ENCODE assay signal across 8 cellular contexts in genomic region chr6:85015396-85015990, GRCh38.
DNase-seq lines count a peak whose midpoint lies in the region; ATAC-seq and TF ChIP-seq lines count a peak whose summit lies in the region.

No MANE protein-coding gene starts in this region.

- H3K18ac ChIP-seq in trophoblast cell (ENCODE audit: low read length): no peak overlapping the region

- H3K4me2 ChIP-seq in fibroblast of lung (ENCODE audit: extremely low read depth, insufficient read depth, low read length): no peak overlapping the region
- H3K4me2 ChIP-seq in trophoblast cell (ENCODE audit: low read length): no peak overlapping the region

- H3K36me3 ChIP-seq in fibroblast of lung (ENCODE audit: control insufficient read depth, insufficient read depth, low read length) (no peaks in the 10 kb centered on the region), trophoblast cell (ENCODE audit: control insufficient read depth in 1 of 2, insufficient read depth in 2 of 2, low read length in 2 of 2) (no peaks in the 10 kb centered on the region)

- no peak overlapping the region for H3K4ac ChIP-seq in trophoblast cell (ENCODE audit: low read depth, low read length)

- no peaks in the 10 kb centered on the region for H3K4me1 ChIP-seq in fibroblast of lung (ENCODE audit: control insufficient read depth, extremely low read depth, insufficient read depth, low read length)
- no peaks in the 10 kb centered on the region for H3K4me1 ChIP-seq in trophoblast cell (ENCODE audit: control insufficient read depth in 1 of 2, insufficient read depth in 2 of 2, low read length in 2 of 2)

- H3K79me2 ChIP-seq in fibroblast of lung (ENCODE audit: control insufficient read depth, insufficient read depth, low read length) (no peaks in the 10 kb centered on the region), trophoblast cell (ENCODE audit: control insufficient read depth, insufficient read depth, low read length, poor library complexity) (no peaks in the 10 kb centered on the region)

- H3K9ac ChIP-seq in fibroblast of lung (ENCODE audit: insufficient read depth, low read length) (no peak overlapping the region), trophoblast cell (ENCODE audit: low read length) (no peak overlapping the region)

- H3K79me1 ChIP-seq in trophoblast cell (ENCODE audit: low read length): no peaks in the 10 kb centered on the region

- no peak overlapping the region for H2BK12ac ChIP-seq in trophoblast cell (ENCODE audit: low read length)

- no peak overlapping the region for H3K4me3 ChIP-seq in AG10803 (ENCODE audit: low read length)
- no peak overlapping the region for H3K4me3 ChIP-seq in fibroblast of lung (replicated peaks in 1 of 4; ENCODE audit: control extremely low read depth in 1 of 4, insufficient read depth in 1 of 4, low read depth in 3 of 4, low read length in 4 of 4)
- H3K4me3 ChIP-seq in trophoblast cell (ENCODE audit: low read depth, low read length): no peak overlapping the region

- no peak overlapping the region for H2BK5ac ChIP-seq in trophoblast cell (ENCODE audit: low read depth, low read length, poor library complexity)

- H4K8ac ChIP-seq in trophoblast cell (ENCODE audit: low read depth, low read length): peak overlapping the region; percentile 62

- H3K27ac ChIP-seq in fibroblast of lung (ENCODE audit: insufficient read depth, low read length) (no peak overlapping the region), trophoblast cell (ENCODE audit: low read depth, low read length) (no peak overlapping the region)

- no peaks in the 10 kb centered on the region for H4K20me1 ChIP-seq in fibroblast of lung (ENCODE audit: control insufficient read depth, extremely low read depth, insufficient read depth, low read length)

- DNase-seq in AG10803 (ENCODE audit: low read depth) (peak; percentile 27), SHP77 treated with DMSO at 0.1 percent for 48 hours (lab: John Stamatoyannopoulos, UW) (peak; percentile 65), fibroblast of lung (ENCODE audit: low read depth in 2 of 2) (peak; percentile 28 to 62), trophoblast cell (peak; percentile 46 to 71), activated gamma-delta T cell (lab: John Stamatoyannopoulos, UW) (no peak)
- DNase-seq in stimulated activated CD4-positive, alpha-beta T cell treated with anti-CD3 and anti-CD28 coated beads, Interleukin-2, amount 100 ng/mL, for 24 hours: no peak

- H3K14ac ChIP-seq in trophoblast cell (ENCODE audit: low read length): no peak overlapping the region

- H2AFZ ChIP-seq in fibroblast of lung (ENCODE audit: low read length) (no peak overlapping the region), trophoblast cell (ENCODE audit: insufficient read depth, low read length, poor library complexity) (peak overlapping the region; percentile 86)

- ATAC-seq in GM18858 (IDR thresholded peaks at IDR 0.05; ENCODE audit: unreplicated experiment) (peak; percentile 77), HG03159 (IDR thresholded peaks at IDR 0.05; ENCODE audit: unreplicated experiment) (peak; percentile 99)

- TF ChIP-seq CTCF in AG10803 (conservative IDR thresholded peaks at IDR 0.05; ENCODE audit: low read length) (peak; percentile 60), fibroblast of lung (conservative IDR thresholded peaks at IDR 0.05 in 1 of 2, IDR thresholded peaks at IDR 0.05 in 1 of 2; ENCODE audit: low read depth in 1 of 2, low read length in 2 of 2) (peak; percentile 81 to 86)

- H3K9me3 ChIP-seq in fibroblast of lung (ENCODE audit: control insufficient read depth, insufficient read depth, low read depth, low read length): no peaks in the 10 kb centered on the region
- H3K9me3 ChIP-seq in trophoblast cell (ENCODE audit: insufficient read depth, low read depth, low read length): no peaks in the 10 kb centered on the region

- H4K12ac ChIP-seq in trophoblast cell (ENCODE audit: low read depth, low read length): no peak overlapping the region

- WGBS in trophoblast cell (ENCODE audit: extremely low coverage, insufficient coverage, insufficient read length): no CpG with 5 or more reads among the region's 12 CpGs

- H3K27me3 ChIP-seq in fibroblast of lung (ENCODE audit: control insufficient read depth, insufficient read depth, low read length) (no peaks in the 10 kb centered on the region), trophoblast cell (ENCODE audit: insufficient read depth, low read length) (no peaks in the 10 kb centered on the region)

- H2AK5ac ChIP-seq in trophoblast cell (ENCODE audit: low read length): no peak overlapping the region

- no peak overlapping the region for H2BK120ac ChIP-seq in trophoblast cell (ENCODE audit: insufficient read depth, low read length, poor library complexity)

- no peak overlapping the region for H3K23ac ChIP-seq in trophoblast cell (ENCODE audit: low read length)

- H4K91ac ChIP-seq in trophoblast cell (ENCODE audit: low read depth, low read length): no peak overlapping the region

Comparison
In these comparisons a context has a peak if more than half of its experiments do, and no peak if none do; other contexts are left out.
1. DNase-seq: peak in AG10803 (single experiment), SHP77 treated with DMSO at 0.1 percent for 48 hours (single experiment), fibroblast of lung (2 of 2) and trophoblast cell (2 of 2); none in activated gamma-delta T cell (single experiment) and stimulated activated CD4-positive, alpha-beta T cell treated with anti-CD3 and anti-CD28 coated beads, Interleukin-2, amount 100 ng/mL, for 24 hours (0 of 2).